ENCODE assay signal across 25 cellular contexts in the genomic region with DNA sequence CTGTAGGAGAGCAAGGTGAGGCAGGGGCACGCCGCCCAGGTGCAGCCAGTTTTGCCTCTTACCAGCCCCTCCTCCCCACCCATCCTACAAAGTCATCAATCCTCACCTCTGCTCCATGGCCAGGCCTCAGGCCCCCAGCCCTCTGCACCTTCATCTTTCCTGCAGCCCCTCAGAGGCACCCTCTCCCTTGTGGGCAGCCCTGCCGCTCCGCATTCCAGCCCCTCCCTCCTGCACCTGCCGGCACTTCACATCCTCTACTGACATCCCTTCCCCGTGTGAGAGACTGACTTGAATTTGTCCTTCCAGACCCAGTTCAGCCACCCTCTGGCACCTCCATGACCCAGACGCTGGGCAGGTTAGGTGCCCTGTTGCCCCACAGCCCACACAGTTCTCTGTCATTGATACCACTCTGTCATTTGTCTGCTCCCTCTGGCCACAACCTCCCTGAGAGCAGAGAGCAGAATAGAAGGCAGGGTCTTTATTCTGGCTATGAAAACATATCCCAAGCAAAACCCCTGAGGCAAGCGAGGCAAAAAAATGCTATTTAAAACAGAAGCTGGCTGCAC. TPM values are rescaled to one million over a fixed set of nuclear protein-coding genes. Genes with fewer than 3 reads are reported as not detected.
DNase-seq lines count a peak whose midpoint lies in the region; ATAC-seq and TF ChIP-seq lines count a peak whose summit lies in the region.
"Had no signal": no experiment of that assay in that cellular context is flagged by ENCODE, and none has a peak within 500 bp of the region (broad histone marks: within the 10 kb centered on the region; RNA-seq: fewer than 3 reads in every experiment).

No MANE protein-coding gene starts in this region.

- TF ChIP-seq CTCF in PC-3 (conservative IDR thresholded peaks at IDR 0.05; ENCODE audit: low read depth, low read length) (no peak), stomach (IDR thresholded peaks at IDR 0.05) (no peak)

- H4K20me1 ChIP-seq in PC-3 (ENCODE audit: low read length), result no peaks in the 10 kb centered on the region

- POLR2A ChIA-PET in PC-3 (lab: Charles Lee; ENCODE audit: unreplicated experiment), result no interaction called here

- no peaks in the 10 kb centered on the region for H3K36me3 Mint-ChIP-seq in T-helper 17 cell (ENCODE audit: low read depth)

- WGBS in stomach, 5 donors, result 53 to 65% (median 64%) methylated on average over 6 to 8 of the region's 8 CpGs

- H3K36me3 ChIP-seq in PC-3 (ENCODE audit: low read depth, low read length) (peaks cover 29% of the 10 kb centered on the region), stomach (peaks cover 7 to 34% (median 27%) of the 10 kb centered on the region in 4 donors)
- H3K36me3 ChIP-seq: adrenal gland, esophagus muscularis mucosa, left ventricle myocardium inferior had no signal

- no peaks in the 10 kb centered on the region for H3F3A ChIP-seq in PC-3 (ENCODE audit: low read length, unreplicated experiment)

- TF ChIP-seq POLR2A in stomach (IDR thresholded peaks at IDR 0.05), result no peak

- H3K4me1 Mint-ChIP-seq in T-helper 17 cell, result peaks cover 2% of the 10 kb centered on the region

- H3K9me2 ChIP-seq in PC-3 (replicated peaks; ENCODE audit: low read length), result no peaks in the 10 kb centered on the region

- ATAC-seq in PC-3 (peak; percentile 16), left lobe of liver (peak; percentile 3), HG03442 (IDR thresholded peaks at IDR 0.05; ENCODE audit: unreplicated experiment) (no peak), T-helper 17 cell (no peak)
- ATAC-seq: GM12878, SK-N-SH treated with all-trans-retinoic acid at 6 μM for 48 hours had no signal

- no peak for TF ChIP-seq EP300 in stomach (IDR thresholded peaks at IDR 0.05)

- H3K27ac ChIP-seq in PC-3 (ENCODE audit: low read length) (no peak overlapping the region), stomach (peak overlapping the region; percentile 71 to 90 (median 84))
- H3K27ac ChIP-seq: adrenal gland, esophagus muscularis mucosa, left ventricle myocardium inferior, parathyroid adenoma had no signal

- H3K4me3 ChIP-seq in PC-3 (ENCODE audit: low read length), result no peak overlapping the region
- H3K4me3 ChIP-seq in stomach, result no peak overlapping the region
- H3K4me3 ChIP-seq: adrenal gland, esophagus muscularis mucosa, GM12878, left ventricle myocardium inferior had no signal

- no peak overlapping the region for H3K27ac Mint-ChIP-seq in T-helper 17 cell
- H3K27ac Mint-ChIP-seq: HFFc6 had no signal

- H3K79me2 ChIP-seq in PC-3 (ENCODE audit: low read length), result no peaks in the 10 kb centered on the region
- H3K79me2 ChIP-seq: parathyroid adenoma had no signal

- no peak overlapping the region for H3K4me2 ChIP-seq in PC-3 (ENCODE audit: low read length)

- H3K4me1 ChIP-seq in PC-3 (ENCODE audit: insufficient read depth, low read length) (no peaks in the 10 kb centered on the region), stomach (peaks cover 22 to 45% (median 37%) of the 10 kb centered on the region in 4 donors)
- H3K4me1 ChIP-seq: adrenal gland, BE2C, esophagus muscularis mucosa, left ventricle myocardium inferior, parathyroid adenoma had no signal

- H3K9ac ChIP-seq in PC-3 (ENCODE audit: low read length), result no peak overlapping the region
- H3K9ac ChIP-seq: parathyroid adenoma had no signal

- no peaks in the 10 kb centered on the region for H3K27me3 ChIP-seq in PC-3 (ENCODE audit: low read length)
- no peaks in the 10 kb centered on the region for H3K27me3 ChIP-seq in stomach
- H3K27me3 ChIP-seq: adrenal gland, BE2C, esophagus muscularis mucosa had no signal

- DNase-seq in NCI-H1417 (lab: John Stamatoyannopoulos, UW), result peak; percentile 43 to 57 (median 43)
- DNase-seq in NCI-H1417 treated with DMSO at 0.1 percent for 48 hours (lab: John Stamatoyannopoulos, UW), result no peak
- no peak for DNase-seq in PC-3
- DNase-seq in left lobe of liver (ENCODE audit: low spot score), result no peak
- DNase-seq in stomach, result no peak
- DNase-seq in SHP77 treated with DMSO at 0.1 percent for 48 hours (lab: John Stamatoyannopoulos, UW), result no peak
- DNase-seq in T-helper 17 cell, result no peak
- DNase-seq: 8988T; activated CD8-positive, alpha-beta memory T cell treated with anti-CD3 and anti-CD28 coated beads, Interleukin-2, amount 50 U/mL, for 4 hours; activated effector memory CD4-positive, alpha-beta T cell treated with anti-CD3 and anti-CD28 coated beads, Interleukin-2, amount 50 U/mL, for 16 hours; adrenal gland; BE2C; dermis blood vessel endothelial cell; GDM1; HFFc6; left ventricle myocardium inferior; NCI-H1930; NCI-H526; stimulated activated CD4-positive, alpha-beta T cell treated with anti-CD3 and anti-CD28 coated beads, Interleukin-4, amount 100 ng/mL, for 24 hours; substantia nigra had no signal

- CTCF ChIA-PET in PC-3 (lab: Charles Lee), result no interaction called here

- BruUV-seq in PC-3 (replicated peaks; lab: Mats Ljungman, UMichigan), result no TSS peak

- intact Hi-C loops in PC-3 (cut with micrococcal nuclease), result no loop called here
- intact Hi-C loops in stomach (cut with DNase I; ENCODE audit: low total_unique reads), result no loop called here

- peaks cover 17% of the 10 kb centered on the region for H3K27me3 Mint-ChIP-seq in T-helper 17 cell

- H3K9me3 ChIP-seq in PC-3 (ENCODE audit: low read length) (no peaks in the 10 kb centered on the region), stomach (no peaks in the 10 kb centered on the region), T-helper 17 cell (ENCODE audit: control insufficient read depth, low read length, poor library complexity, severe bottlenecking) (no peaks in the 10 kb centered on the region)
- H3K9me3 ChIP-seq: adrenal gland, BE2C, esophagus muscularis mucosa, left ventricle myocardium inferior had no signal

- H2AFZ ChIP-seq in PC-3 (ENCODE audit: low read length), result no peak overlapping the region
- H2AFZ ChIP-seq: parathyroid adenoma had no signal

- no peak overlapping the region for H3K4me3 Mint-ChIP-seq in T-helper 17 cell
- H3K4me3 Mint-ChIP-seq: HFFc6 had no signal

RNA-seq across cellular contexts. Expression of a gene that starts 26.1 kb away (rescaled TPM):
- total RNA-seq in PC-3 (2014; rRNA removed) (358 and 362 TPM in 2 replicates), left lobe of liver (537 TPM), stomach (100 to 1,000 TPM in 1 of 5 donors, 10 to 100 TPM in 4; 21.0 to 140 (median 57.5) TPM), T-helper 17 cell (not detected)
- polyA plus RNA-seq in stomach, result 10 to 100 TPM; 16.0 to 82.9 (median 32.5) TPM

Comparison
In these comparisons a context has a peak if more than half of its experiments do, and no peak if none do; other contexts are left out.
1. DNase-seq: peak in NCI-H1417 (3 of 3); none in NCI-H1417 treated with DMSO at 0.1 percent for 48 hours (single experiment), PC-3 (single experiment), left lobe of liver (single experiment), stomach (single experiment), SHP77 treated with DMSO at 0.1 percent for 48 hours (single experiment) and T-helper 17 cell (0 of 3).
2. ATAC-seq: peak in PC-3 (single experiment) and left lobe of liver (single experiment); none in HG03442 (single experiment) and T-helper 17 cell (single experiment).
3. RNA of a gene that starts 26.1 kb away (total RNA-seq): 537 TPM in left lobe of liver (single experiment), 358 to 362 TPM in PC-3 and 21.0 to 140 TPM in stomach; not detected in T-helper 17 cell; every median in the first group is over 10 times any median in the second.